15 cellular contexts compared by ENCODE assay signal in genomic region chr1:12065872-12066271, GRCh38. TPM values are rescaled to one million over a fixed set of nuclear protein-coding genes. Genes with fewer than 3 reads are reported as not detected.
A peak's percentile ranks its signal among the peaks of the same experiment; 100 is the strongest.
DNase-seq lines count a peak whose midpoint lies in the region; ATAC-seq and TF ChIP-seq lines count a peak whose summit lies in the region.
"Had no signal": no experiment of that assay in that cellular context is flagged by ENCODE, and none has a peak within 500 bp of the region (broad histone marks: within the 10 kb centered on the region; RNA-seq: fewer than 3 reads in every experiment).

No MANE protein-coding gene starts in this region.

- DNase-seq in activated T-cell treated with anti-CD3 and anti-CD28 coated beads, Interleukin-2, amount 50 U/mL, for 4 hours, result no peak
- no peak for DNase-seq in activated T-cell treated with anti-CD3 and anti-CD28 coated beads, Interleukin-2, amount 50 U/mL, for 1 hour
- no peak for DNase-seq in HFF-Myc (ENCODE audit: extremely low read depth, low read depth)
- DNase-seq in stimulated activated naive CD8-positive, alpha-beta T cell treated with anti-CD3 and anti-CD28 coated beads, Interleukin-15, Interleukin-2, amounts not matched to agents 100 U/mL and 50 U/mL, for 24 hours, result no peak
- no peak for DNase-seq in DMS153 (lab: John Stamatoyannopoulos, UW)
- no peak for DNase-seq in endodermal cell
- DNase-seq in MG63, result no peak
- DNase-seq: amygdala, IMR-90, NCI-H2171, nucleus accumbens had no signal

- H3K9me3 ChIP-seq in endodermal cell (ENCODE audit: control insufficient read depth, low read length) (no peaks in the 10 kb centered on the region), MG63 (no peaks in the 10 kb centered on the region)
- H3K9me3 ChIP-seq: right atrium auricular region had no signal

- ATAC-seq in activated T-cell treated with anti-CD3 and anti-CD28 coated beads, Interleukin-2, amount 50 U/mL, for 4 hours, result peak in 1 of 2 donors; percentile 20
- peak; percentile 24 for ATAC-seq in activated T-helper 17 cell treated with anti-CD3 and anti-CD28 coated beads, Interleukin-2, amount 50 U/mL, for 72 hours (replicated peaks)
- ATAC-seq in stimulated activated naive CD8-positive, alpha-beta T cell treated with anti-CD3 and anti-CD28 coated beads, Interleukin-15, Interleukin-2, amounts not matched to agents 100 U/mL and 50 U/mL, for 24 hours, result peak; percentile 21

- H3K4me3 ChIP-seq in HFF-Myc (replicated peaks; ENCODE audit: low read depth, low read length) (peak overlapping the region; percentile 76), endodermal cell (ENCODE audit: low read length) (no peak overlapping the region), MG63 (no peak overlapping the region)
- H3K4me3 ChIP-seq: hepatocyte, right atrium auricular region had no signal

- peak overlapping the region; percentile 42 for H3K4me3 Mint-ChIP-seq in activated T-cell treated with anti-CD3 and anti-CD28 coated beads, Interleukin-2, amount 50 U/mL, for 4 hours
- peak overlapping the region; percentile 76 for H3K4me3 Mint-ChIP-seq in activated T-helper 17 cell treated with anti-CD3 and anti-CD28 coated beads, Interleukin-2, amount 50 U/mL, for 72 hours
- H3K4me3 Mint-ChIP-seq in endodermal cell, result no peak overlapping the region

- TF ChIP-seq CTCF in HFF-Myc (IDR thresholded peaks at IDR 0.05; ENCODE audit: low read depth, low read length, missing control alignments) (no peak), endodermal cell (conservative IDR thresholded peaks at IDR 0.05) (no peak)

- H3K27ac ChIP-seq in endodermal cell (ENCODE audit: low read depth, low read length), result no peak overlapping the region
- H3K27ac ChIP-seq: hepatocyte, right atrium auricular region, VCaP had no signal

- H3K27ac Mint-ChIP-seq in activated T-helper 17 cell treated with anti-CD3 and anti-CD28 coated beads, Interleukin-2, amount 50 U/mL, for 72 hours, result peak overlapping the region; percentile 65
- H3K27ac Mint-ChIP-seq in endodermal cell, result no peak overlapping the region

- no peaks in the 10 kb centered on the region for H3K36me3 ChIP-seq in endodermal cell (ENCODE audit: control insufficient read depth, insufficient read depth, low read length)
- no peaks in the 10 kb centered on the region for H3K36me3 ChIP-seq in MG63
- H3K36me3 ChIP-seq: right atrium auricular region had no signal

- WGBS in endodermal cell (ENCODE audit: insufficient coverage in 1 of 2, insufficient read length in 1 of 2), 2 experiments, result 78 to 86% methylated on average over 5 to 6 of the region's 6 CpGs

- H3K9ac ChIP-seq in endodermal cell (ENCODE audit: extremely low read depth, low read length, poor library complexity, severe bottlenecking), result no peak overlapping the region

- peaks cover 7% of the 10 kb centered on the region for H3K4me1 ChIP-seq in endodermal cell (ENCODE audit: control insufficient read depth, insufficient read depth, low read length)

- peaks cover 47% of the 10 kb centered on the region for H3K27me3 Mint-ChIP-seq in activated T-cell treated with anti-CD3 and anti-CD28 coated beads, Interleukin-2, amount 50 U/mL, for 4 hours (ENCODE audit: low read depth)
- peaks cover 26% of the 10 kb centered on the region for H3K27me3 Mint-ChIP-seq in activated T-helper 17 cell treated with anti-CD3 and anti-CD28 coated beads, Interleukin-2, amount 50 U/mL, for 72 hours
- peaks cover 35% of the 10 kb centered on the region for H3K27me3 Mint-ChIP-seq in endodermal cell (ENCODE audit: insufficient read depth)

- H3K4me1 Mint-ChIP-seq in activated T-cell treated with anti-CD3 and anti-CD28 coated beads, Interleukin-2, amount 50 U/mL, for 4 hours (ENCODE audit: low read depth), result peaks cover 52% of the 10 kb centered on the region
- H3K4me1 Mint-ChIP-seq in activated T-helper 17 cell treated with anti-CD3 and anti-CD28 coated beads, Interleukin-2, amount 50 U/mL, for 72 hours, result peaks cover 45% of the 10 kb centered on the region
- peaks cover 34% of the 10 kb centered on the region for H3K4me1 Mint-ChIP-seq in endodermal cell

- H3K36me3 Mint-ChIP-seq in activated T-cell treated with anti-CD3 and anti-CD28 coated beads, Interleukin-2, amount 50 U/mL, for 4 hours (ENCODE audit: insufficient read depth), result no peaks in the 10 kb centered on the region
- peaks cover 49% of the 10 kb centered on the region for H3K36me3 Mint-ChIP-seq in activated T-helper 17 cell treated with anti-CD3 and anti-CD28 coated beads, Interleukin-2, amount 50 U/mL, for 72 hours (ENCODE audit: low read depth)
- no peaks in the 10 kb centered on the region for H3K36me3 Mint-ChIP-seq in endodermal cell (ENCODE audit: low read depth)

- H3K9me3 Mint-ChIP-seq in activated T-cell treated with anti-CD3 and anti-CD28 coated beads, Interleukin-2, amount 50 U/mL, for 4 hours, result no peaks in the 10 kb centered on the region
- H3K9me3 Mint-ChIP-seq in activated T-helper 17 cell treated with anti-CD3 and anti-CD28 coated beads, Interleukin-2, amount 50 U/mL, for 72 hours, result no peaks in the 10 kb centered on the region
- H3K9me3 Mint-ChIP-seq in endodermal cell, result no peaks in the 10 kb centered on the region

- H3K27me3 ChIP-seq in endodermal cell (ENCODE audit: control insufficient read depth, insufficient read depth, low read length, poor library complexity, severe bottlenecking) (peaks cover 35% of the 10 kb centered on the region), MG63 (peaks cover 28% of the 10 kb centered on the region)

RNA-seq across cellular contexts. Expression of gene TNFRSF8, which starts 2.8 kb away (rescaled TPM):
- total RNA-seq in activated T-cell treated with anti-CD3 and anti-CD28 coated beads, Interleukin-2, amount 50 U/mL, for 4 hours, result 10 to 100 TPM; 13.7 to 17.5 (median 14.9) TPM
- 100 to 1,000 TPM in 1 of 2 donors, 10 to 100 TPM in 1; 35.3 to 216 TPM for total RNA-seq in activated T-helper 17 cell treated with anti-CD3 and anti-CD28 coated beads, Interleukin-2, amount 50 U/mL, for 72 hours
- 1 to 10 TPM in 1 of 2 donors, under 1 TPM in 1; 0.69 to 2.3 TPM for total RNA-seq in endodermal cell
- polyA plus RNA-seq in endodermal cell (2013, experiment 1 of 2), result 0.85 TPM
- polyA plus RNA-seq in endodermal cell (2013, experiment 2 of 2), result 0.41 TPM
- total RNA-seq in MG63 (2014; rRNA removed; shearing (Covaris generic); ENCODE audit: low replicate concordance), result 0.82 TPM in 1 of 2 replicates, not detected in the other
- total RNA-seq: hepatocyte had no signal
- polyA plus RNA-seq: hepatocyte had no signal

RNA-seq across cellular contexts. Expression of gene MIIP, which starts 46.6 kb away (rescaled TPM):
- 10 to 100 TPM; 51.9 to 58.3 (median 53.2) TPM for total RNA-seq in activated T-cell treated with anti-CD3 and anti-CD28 coated beads, Interleukin-2, amount 50 U/mL, for 4 hours
- 100 to 1,000 TPM in 1 of 2 donors, 10 to 100 TPM in 1; 51.1 to 115 TPM for total RNA-seq in activated T-helper 17 cell treated with anti-CD3 and anti-CD28 coated beads, Interleukin-2, amount 50 U/mL, for 72 hours
- 10 to 100 TPM; 66.2 to 72.1 TPM for total RNA-seq in endodermal cell
- polyA plus RNA-seq in endodermal cell (2013, experiment 1 of 2), result 57.6 TPM
- 47.7 TPM for polyA plus RNA-seq in endodermal cell (2013, experiment 2 of 2)
- total RNA-seq in MG63 (2014; rRNA removed; shearing (Covaris generic); ENCODE audit: low replicate concordance), result 33.8 and 35.9 TPM in 2 replicates
